ENCODE assay signal across 12 cellular contexts in the genomic region with DNA sequence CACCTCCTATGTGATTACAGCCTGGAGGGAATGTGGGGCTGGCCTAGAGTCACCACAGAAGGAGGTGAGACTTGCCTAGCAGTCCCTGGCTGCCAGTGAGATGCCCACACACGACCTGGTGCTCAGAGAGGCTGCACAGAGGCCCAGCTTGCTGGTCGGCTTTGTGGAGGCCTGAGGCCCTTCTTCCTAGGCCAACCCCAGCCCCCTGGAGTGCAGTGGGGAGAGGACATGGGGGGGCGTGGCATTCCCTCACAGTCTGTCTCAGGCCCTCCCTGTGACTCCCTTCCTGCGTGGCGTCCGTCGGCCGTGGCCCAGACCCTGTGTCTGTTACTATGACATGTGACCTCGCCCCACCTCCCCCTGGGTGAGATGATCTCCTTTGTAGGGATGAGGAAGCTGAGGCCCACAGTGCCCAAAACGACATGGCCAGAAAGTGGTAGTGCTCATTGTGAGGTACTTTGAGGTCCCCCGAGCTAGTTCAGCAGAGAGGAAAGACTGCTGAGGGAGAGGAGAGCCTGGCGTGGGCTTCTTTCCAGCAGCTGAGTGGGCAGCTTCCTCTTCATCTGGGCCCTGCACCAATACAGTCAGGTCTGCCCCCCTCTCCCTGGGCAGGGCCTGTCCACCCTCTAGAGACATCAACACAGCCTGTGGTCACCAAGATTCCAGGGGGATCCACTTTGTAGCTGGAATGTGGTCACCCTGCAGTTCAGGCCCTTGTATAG. TPM values are rescaled to one million over a fixed set of nuclear protein-coding genes. Genes with fewer than 3 reads are reported as not detected.
DNase-seq lines count a peak whose midpoint lies in the region; ATAC-seq, FAIRE-seq and TF ChIP-seq lines count a peak whose summit lies in the region.
"Had no signal": no experiment of that assay in that cellular context is flagged by ENCODE, and none has a peak within 500 bp of the region (broad histone marks: within the 10 kb centered on the region; RNA-seq: fewer than 3 reads in every experiment).

No MANE protein-coding gene starts in this region.

- no peak overlapping the region for H3K14ac ChIP-seq in H9 (ENCODE audit: insufficient read depth, low read length)

- no peaks in the 10 kb centered on the region for H3K79me2 ChIP-seq in endothelial cell of umbilical vein (ENCODE audit: control insufficient read depth, insufficient read depth, low read length)
- H3K79me2 ChIP-seq in H9 (ENCODE audit: insufficient read depth, low read length): no peaks in the 10 kb centered on the region

- no CpG with 5 or more reads among the region's 12 CpGs for WGBS in H9 (ENCODE audit: extremely low coverage, insufficient read length, low lambda C conversion rate)

- no peak overlapping the region for H3K9ac ChIP-seq in endothelial cell of umbilical vein (replicated peaks; ENCODE audit: extremely low read depth, insufficient read depth, low read length)
- no peak overlapping the region for H3K9ac ChIP-seq in H9 (ENCODE audit: extremely low read depth, insufficient read length, low read length)

- H2AFZ ChIP-seq in endothelial cell of umbilical vein (ENCODE audit: low read depth, low read length) (no peak overlapping the region), H9 (ENCODE audit: low read length) (no peak overlapping the region)

- H3K9me3 ChIP-seq in endothelial cell of umbilical vein (replicated peaks; ENCODE audit: control insufficient read depth, insufficient read depth, low read length) (no peaks in the 10 kb centered on the region), mucosa of descending colon (no peaks in the 10 kb centered on the region), H9 (ENCODE audit: control insufficient read depth, low read depth, low read length) (no peaks in the 10 kb centered on the region)

- H3K27ac ChIP-seq in endothelial cell of umbilical vein (ENCODE audit: insufficient read depth, low read depth, low read length): no peak overlapping the region
- H3K27ac ChIP-seq in H9 (ENCODE audit: insufficient read length, low read depth, low read length): no peak overlapping the region

- H3K9me1 ChIP-seq in endothelial cell of umbilical vein (replicated peaks; ENCODE audit: control insufficient read depth, extremely low read depth, insufficient read depth, low read length): no peaks in the 10 kb centered on the region

- no peak overlapping the region for H3K56ac ChIP-seq in H9 (ENCODE audit: insufficient read length, low read depth, low read length)

- intact Hi-C loops in Right ventricle myocardium superior (cut with DNase I): no loop called here
- intact Hi-C loops in cardiac septum (cut with DNase I): no loop called here
- intact Hi-C loops in endothelial cell of umbilical vein (cut with micrococcal nuclease): no loop called here
- intact Hi-C loops in mucosa of descending colon (cut with DNase I, micrococcal nuclease): no loop called here

- H3K4me1 ChIP-seq in endothelial cell of umbilical vein (ENCODE audit: control insufficient read depth, extremely low read depth, insufficient read depth, low read length): peaks cover 27% of the 10 kb centered on the region
- peaks cover 47% of the 10 kb centered on the region for H3K4me1 ChIP-seq in mucosa of descending colon (ENCODE audit: low read depth)
- H3K4me1 ChIP-seq in H9 (ENCODE audit: insufficient read depth, low read length): no peaks in the 10 kb centered on the region

- no peaks in the 10 kb centered on the region for H3K79me1 ChIP-seq in H9 (ENCODE audit: insufficient read depth, low read depth, low read length, poor library complexity, severe bottlenecking)

- no peaks in the 10 kb centered on the region for H3K4me1 Mint-ChIP-seq in stimulated activated effector memory CD8-positive, alpha-beta T cell treated with anti-CD3 and anti-CD28 coated beads, Interleukin-12 subunit alpha, Interleukin-12 subunit beta, amount 100 ng/mL, for 72 hours
- peaks cover 28 to 46% of the 10 kb centered on the region in 2 experiments for H3K4me1 Mint-ChIP-seq in H9
- H3K4me1 Mint-ChIP-seq: activated naive CD8-positive, alpha-beta T cell treated with anti-CD3 and anti-CD28 coated beads, Interleukin-2, amount 50 U/mL, for 24 hours; T-cell had no signal

- DNase-seq in Right ventricle myocardium superior (peak; percentile 49), cardiac septum (ENCODE audit: low spot score) (no peak), endothelial cell of umbilical vein (ENCODE audit: low read depth, low spot score) (peak; percentile 37), mucosa of descending colon (peak; percentile 34 to 52 (median 38)), NCI-H1417 (lab: John Stamatoyannopoulos, UW) (no peak), H9 (no peak)
- no peak for DNase-seq in stimulated activated effector memory CD8-positive, alpha-beta T cell treated with anti-CD3 and anti-CD28 coated beads, Interleukin-12 subunit alpha, Interleukin-12 subunit beta, amount 100 ng/mL, for 72 hours (ENCODE audit: low spot score in 2 of 2)
- no peak for DNase-seq in activated effector memory CD4-positive, alpha-beta T cell treated with anti-CD3 and anti-CD28 coated beads, Interleukin-2, amount 50 U/mL, for 16 hours
- DNase-seq: activated naive CD8-positive, alpha-beta T cell treated with anti-CD3 and anti-CD28 coated beads, Interleukin-2, amount 50 U/mL, for 24 hours; NCI-H1930; T-cell had no signal

- ATAC-seq in Right ventricle myocardium superior (ENCODE audit: poor library complexity) (peak; percentile 13), mucosa of descending colon (no peak)
- ATAC-seq in stimulated activated effector memory CD8-positive, alpha-beta T cell treated with anti-CD3 and anti-CD28 coated beads, Interleukin-12 subunit alpha, Interleukin-12 subunit beta, amount 100 ng/mL, for 72 hours: no peak
- ATAC-seq: activated naive CD8-positive, alpha-beta T cell treated with anti-CD3 and anti-CD28 coated beads, Interleukin-2, amount 50 U/mL, for 24 hours; natural killer cell treated with Interleukin-12 subunit alpha and Interleukin-12 subunit beta and Interleukin-15 and Interleukin-18, amount 100 ng/mL, for 72 hours; T-cell had no signal

- H2BK120ac ChIP-seq in H9 (ENCODE audit: low read depth, low read length, poor library complexity, severe bottlenecking): no peak overlapping the region

- no peak overlapping the region for H2BK5ac ChIP-seq in H9 (ENCODE audit: insufficient read length, low read length)

- H4K5ac ChIP-seq in H9 (ENCODE audit: insufficient read length, low read depth, low read length): no peak overlapping the region

- H3K36me3 Mint-ChIP-seq in stimulated activated effector memory CD8-positive, alpha-beta T cell treated with anti-CD3 and anti-CD28 coated beads, Interleukin-12 subunit alpha, Interleukin-12 subunit beta, amount 100 ng/mL, for 72 hours: no peaks in the 10 kb centered on the region
- H3K36me3 Mint-ChIP-seq in H9 (ENCODE audit: insufficient read depth in 1 of 3, low read depth in 3 of 3): no peaks in the 10 kb centered on the region
- H3K36me3 Mint-ChIP-seq: natural killer cell treated with Interleukin-12 subunit alpha and Interleukin-12 subunit beta and Interleukin-15 and Interleukin-18, amount 100 ng/mL, for 72 hours; T-cell had no signal

- H3K4me3 ChIP-seq in endothelial cell of umbilical vein (replicated peaks in 1 of 3; ENCODE audit: insufficient read depth in 1 of 3, low read depth in 1 of 3, low read length in 3 of 3) (no peak overlapping the region), mucosa of descending colon (no peak overlapping the region)

- H4K91ac ChIP-seq in H9 (ENCODE audit: insufficient read length, low read depth, low read length): no peak overlapping the region

- H3K23me2 ChIP-seq in H9 (ENCODE audit: insufficient read length, low read depth, low read length, poor library complexity, severe bottlenecking): no peaks in the 10 kb centered on the region

- H3K27me3 ChIP-seq in endothelial cell of umbilical vein (ENCODE audit: control insufficient read depth in 2 of 2, insufficient read depth in 2 of 2, low read length in 2 of 2) (peaks cover 0 to 4% of the 10 kb centered on the region in 2 experiments), H9 (ENCODE audit: insufficient read depth, low read length) (no peaks in the 10 kb centered on the region)

- dilution Hi-C loops in endothelial cell of umbilical vein (cut with MboI; ENCODE audit: extremely low pct_ligation_motif_present, low sequenced_read_pairs): no loop called here

- H3K18ac ChIP-seq in H9 (ENCODE audit: insufficient read length, low read depth, low read length): no peak overlapping the region

- H3T11ph ChIP-seq in H9 (ENCODE audit: low read length): no peak overlapping the region

- CTCF ChIA-PET in endothelial cell of umbilical vein (lab: Charles Lee): interaction anchor here (0.9 to 2.8 kb wide), 13 partner anchors 11 to 43 kb away, joined by 3 to 19 read pairs (median 5); no protein-coding TSS in a partner anchor

- no peak for TF ChIP-seq POLR2A in endothelial cell of umbilical vein (IDR thresholded peaks at IDR 0.05; ENCODE audit: low read depth, low read length)

- no peak overlapping the region for H2AK5ac ChIP-seq in H9 (ENCODE audit: insufficient read length, low read length)

- no TSS peak for BruUV-seq in endothelial cell of umbilical vein (replicated peaks; lab: Mats Ljungman, UMichigan)

- POLR2A ChIA-PET in endothelial cell of umbilical vein (lab: Charles Lee): interaction anchor here (0.7 kb wide), 1 partner anchor 11 kb away, joined by 3 read pairs; no protein-coding TSS in a partner anchor

- no peaks in the 10 kb centered on the region for H3K36me3 ChIP-seq in endothelial cell of umbilical vein (ENCODE audit: control insufficient read depth in 2 of 2, extremely low read depth in 1 of 2, insufficient read depth in 2 of 2, low read length in 2 of 2)
- no peaks in the 10 kb centered on the region for H3K36me3 ChIP-seq in mucosa of descending colon (ENCODE audit: low read depth)

- peaks cover 2% of the 10 kb centered on the region; the same call in 1 of the 2 replicates for H3K27me3 Mint-ChIP-seq in H9 (ENCODE audit: low read depth)

- H4K20me1 ChIP-seq in endothelial cell of umbilical vein (replicated peaks; ENCODE audit: control insufficient read depth, extremely low read depth, insufficient read depth, low read length) (no peaks in the 10 kb centered on the region), H9 (ENCODE audit: control insufficient read depth, insufficient read depth, insufficient read length) (no peaks in the 10 kb centered on the region)

- no peak overlapping the region for H3K23ac ChIP-seq in H9 (ENCODE audit: insufficient read length, low read depth, low read length)

- no peak overlapping the region for H3K4me2 ChIP-seq in endothelial cell of umbilical vein (ENCODE audit: insufficient read depth, low read length)
- H3K4me2 ChIP-seq in H9 (ENCODE audit: insufficient read depth, insufficient read length, low read length): no peak overlapping the region

- no peak overlapping the region for H3K4ac ChIP-seq in H9 (ENCODE audit: low read depth, low read length)

- no peak overlapping the region for H2BK12ac ChIP-seq in H9 (ENCODE audit: insufficient read length, low read depth, low read length)

- H2BK20ac ChIP-seq in H9 (ENCODE audit: low read depth, low read length, poor library complexity, severe bottlenecking): no peak overlapping the region

- H2BK15ac ChIP-seq in H9 (ENCODE audit: low read depth, low read length): no peak overlapping the region

- no peak overlapping the region for H4K8ac ChIP-seq in H9 (replicated peaks; ENCODE audit: insufficient read length, low read depth, low read length)

- H3K9me3 Mint-ChIP-seq in stimulated activated effector memory CD8-positive, alpha-beta T cell treated with anti-CD3 and anti-CD28 coated beads, Interleukin-12 subunit alpha, Interleukin-12 subunit beta, amount 100 ng/mL, for 72 hours: no peaks in the 10 kb centered on the region
- no peaks in the 10 kb centered on the region for H3K9me3 Mint-ChIP-seq in H9
- H3K9me3 Mint-ChIP-seq: activated naive CD8-positive, alpha-beta T cell treated with anti-CD3 and anti-CD28 coated beads, Interleukin-2, amount 50 U/mL, for 24 hours; natural killer cell treated with Interleukin-12 subunit alpha and Interleukin-12 subunit beta and Interleukin-15 and Interleukin-18, amount 100 ng/mL, for 72 hours; T-cell had no signal

- TF ChIP-seq CTCF in endothelial cell of umbilical vein (IDR thresholded peaks at IDR 0.05; ENCODE audit: extremely low read depth in 1 of 2, insufficient read depth in 1 of 2, low read depth in 1 of 2, low read length in 2 of 2) (no peak), mucosa of descending colon (IDR thresholded peaks at IDR 0.05) (no peak), H9 (conservative IDR thresholded peaks at IDR 0.05) (no peak)

- no peak overlapping the region for H3K4me3 Mint-ChIP-seq in stimulated activated effector memory CD8-positive, alpha-beta T cell treated with anti-CD3 and anti-CD28 coated beads, Interleukin-12 subunit alpha, Interleukin-12 subunit beta, amount 100 ng/mL, for 72 hours
- no peak overlapping the region for H3K4me3 Mint-ChIP-seq in H9
- H3K4me3 Mint-ChIP-seq: activated naive CD8-positive, alpha-beta T cell treated with anti-CD3 and anti-CD28 coated beads, Interleukin-2, amount 50 U/mL, for 24 hours; natural killer cell treated with Interleukin-12 subunit alpha and Interleukin-12 subunit beta and Interleukin-15 and Interleukin-18, amount 100 ng/mL, for 72 hours; T-cell had no signal

- H3K27ac Mint-ChIP-seq in stimulated activated effector memory CD8-positive, alpha-beta T cell treated with anti-CD3 and anti-CD28 coated beads, Interleukin-12 subunit alpha, Interleukin-12 subunit beta, amount 100 ng/mL, for 72 hours: no peak overlapping the region
- peak overlapping the region in 1 of 3 experiments; percentile 78; a peak in 2 of 7 replicates for H3K27ac Mint-ChIP-seq in H9
- H3K27ac Mint-ChIP-seq: activated naive CD8-positive, alpha-beta T cell treated with anti-CD3 and anti-CD28 coated beads, Interleukin-2, amount 50 U/mL, for 24 hours; natural killer cell treated with Interleukin-12 subunit alpha and Interleukin-12 subunit beta and Interleukin-15 and Interleukin-18, amount 100 ng/mL, for 72 hours; T-cell had no signal

- no peak for FAIRE-seq in endothelial cell of umbilical vein (lab: Jason Lieb, UNC)

RNA-seq across cellular contexts. Expression of a gene that starts 29.7 kb away (rescaled TPM):
- total RNA-seq in Right ventricle myocardium superior: 12.2 TPM
- total RNA-seq in cardiac septum: 22.4 TPM
- total RNA-seq in endothelial cell of umbilical vein: 2.5 and 5.4 TPM in 2 replicates
- 0.39 and 0.57 TPM in 2 replicates for polyA plus RNA-seq in endothelial cell of umbilical vein
- 0.37 and 0.45 TPM in 2 replicates for polyA plus RNA-seq in endothelial cell of umbilical vein (2011; cell fraction: cytosol; rRNA removed)
- 0.73 and 0.76 TPM in 2 replicates for polyA plus RNA-seq in endothelial cell of umbilical vein (2011; cell fraction: nucleus; rRNA removed)
- 0.18 and 0.37 TPM in 2 replicates for polyA plus RNA-seq in endothelial cell of umbilical vein (2012)
- 0.39 and 0.49 TPM in 2 replicates for polyA minus RNA-seq in endothelial cell of umbilical vein
- polyA minus RNA-seq in endothelial cell of umbilical vein (2011; cell fraction: cytosol; rRNA and poly(A)+ RNA removed): 3.7 TPM
- 0.24 and 0.29 TPM in 2 replicates for polyA minus RNA-seq in endothelial cell of umbilical vein (2011; cell fraction: nucleus; rRNA and poly(A)+ RNA removed)
- total RNA-seq in mucosa of descending colon: 10 to 100 TPM; 11.0 to 17.4 (median 11.4) TPM
- total RNA-seq in H9 (2021): 28.4 and 29.7 TPM in 2 replicates

Comparison
In these comparisons a context has a peak if more than half of its experiments do, and no peak if none do; other contexts are left out.
1. DNase-seq: peak in Right ventricle myocardium superior (single experiment), endothelial cell of umbilical vein (single experiment) and mucosa of descending colon (3 of 3); none in cardiac septum (single experiment), stimulated activated effector memory CD8-positive, alpha-beta T cell treated with anti-CD3 and anti-CD28 coated beads, Interleukin-12 subunit alpha, Interleukin-12 subunit beta, amount 100 ng/mL, for 72 hours (0 of 2), NCI-H1417 (0 of 3), activated effector memory CD4-positive, alpha-beta T cell treated with anti-CD3 and anti-CD28 coated beads, Interleukin-2, amount 50 U/mL, for 16 hours (single experiment) and H9 (single experiment).